In the genomic region with DNA sequence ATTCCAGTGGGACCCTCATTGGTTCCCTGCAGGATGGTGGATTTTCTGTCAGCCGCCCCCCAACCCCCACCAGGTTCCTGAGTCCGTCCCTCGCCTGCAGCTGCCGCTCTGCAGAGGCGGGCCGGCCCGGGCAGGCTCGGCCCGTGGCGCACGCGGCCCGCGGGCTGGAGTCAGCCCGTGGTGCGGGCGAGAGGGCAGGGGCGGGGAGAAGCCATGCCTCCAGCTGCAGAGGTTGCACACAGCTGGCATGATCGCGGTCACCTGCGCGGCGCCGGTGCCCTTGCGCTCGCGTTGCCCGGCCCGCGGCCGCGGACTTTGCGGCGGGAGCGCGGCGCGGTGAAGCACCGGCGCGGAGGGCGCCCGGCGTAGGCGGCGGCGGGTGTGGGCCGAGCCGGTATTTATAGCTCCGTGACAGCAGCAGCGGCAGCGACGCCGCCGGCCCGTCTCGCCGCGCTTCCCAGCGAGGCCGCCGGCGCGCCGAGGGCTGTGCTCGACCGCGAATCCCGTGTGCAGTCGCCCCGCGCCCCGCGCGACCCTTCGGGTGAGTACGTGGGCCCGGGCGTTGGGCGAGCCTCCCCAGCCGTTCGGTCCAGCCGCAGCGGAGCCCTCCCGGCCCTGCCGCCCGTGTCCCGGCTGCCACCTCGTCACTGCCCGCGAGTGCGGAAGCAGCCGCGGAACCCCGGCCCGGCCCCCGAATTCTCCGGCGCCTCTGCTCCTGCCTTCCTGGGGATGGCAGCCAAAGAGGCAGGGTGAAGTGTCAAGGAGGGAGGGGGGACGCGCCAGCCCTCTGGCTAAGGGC, we compare ENCODE assay signal across 8 cellular contexts. TPM values are rescaled to one million over a fixed set of nuclear protein-coding genes. Genes with fewer than 3 reads are reported as not detected.
DNase-seq lines count a peak whose midpoint lies in the region; ATAC-seq and TF ChIP-seq lines count a peak whose summit lies in the region.

A gene (plus strand): TSS at position 426 of the 799 bp plus-strand sequence.

- H3K27me3 ChIP-seq in right atrium auricular region, result no peaks in the 10 kb centered on the region

- DNase-seq in Daoy (ENCODE audit: low read depth) (peak; percentile 72), HUDEP-2 (lab: John Stamatoyannopoulos, UW; ENCODE audit: unreplicated experiment in 76 of 76) (peak in 67 of 76 experiments; percentile 10 to 70 (median 45)), T follicular helper cell (ENCODE audit: low read depth) (peak; percentile 29), amniotic epithelial cell (ENCODE audit: low read depth) (peak; percentile 29), right atrium auricular region (ENCODE audit: low spot score) (peak; percentile 71), renal cortical epithelial cell (ENCODE audit: low read depth) (no peak), NCI-H2107 treated with DMSO at 0.1 percent for 48 hours (lab: John Stamatoyannopoulos, UW; ENCODE audit: unreplicated experiment) (no peak)

- H3K9me3 ChIP-seq in right atrium auricular region, result no peaks in the 10 kb centered on the region

- no peaks in the 10 kb centered on the region for H3K36me3 ChIP-seq in right atrium auricular region

- TF ChIP-seq CTCF in right atrium auricular region (IDR thresholded peaks at IDR 0.05), result no peak

- peaks cover 0 to 12% of the 10 kb centered on the region in 2 donors for H3K4me1 ChIP-seq in right atrium auricular region

- peak; percentile 70 for ATAC-seq in GM21423 (IDR thresholded peaks at IDR 0.05; ENCODE audit: unreplicated experiment)

- peak within 1 kb of the TSS; percentile 75 to 76 for H3K4me3 ChIP-seq in right atrium auricular region

- H3K27ac ChIP-seq in right atrium auricular region, result peak within 1 kb of the TSS; percentile 96 to 98

RNA-seq across cellular contexts. Expression of the gene that starts here (rescaled TPM):
- 2.3 and 3.6 TPM in 2 replicates for total RNA-seq in Daoy (2014; rRNA removed; shearing (Covaris generic))
- total RNA-seq in right atrium auricular region (10 to 100 TPM; 10.8 to 24.1 TPM), renal cortical epithelial cell (8.0 and 20.6 TPM in 2 replicates)

Comparison
In these comparisons a context has a peak if more than half of its experiments do, and no peak if none do; other contexts are left out.
1. DNase-seq: peak in Daoy (single experiment), HUDEP-2 (67 of 76), T follicular helper cell (single experiment), amniotic epithelial cell (single experiment) and right atrium auricular region (single experiment); none in renal cortical epithelial cell (single experiment) and NCI-H2107 treated with DMSO at 0.1 percent for 48 hours (single experiment).